25 cellular contexts compared by ENCODE assay signal in genomic region chr4:183609151-183609550, GRCh38.
"Had no signal": no experiment of that assay in that cellular context is flagged by ENCODE, and none has a peak within 500 bp of the region (broad histone marks: within the 10 kb centered on the region; RNA-seq: fewer than 3 reads in every experiment).

No MANE protein-coding gene starts in this region.

- H3K36me3 ChIP-seq: stomach, suprapubic skin, thoracic aorta, tibial artery, tibial nerve, transverse colon, upper lobe of left lung, upper lobe of right lung, uterus, vagina had no signal

- H3K4me1 ChIP-seq: stomach, tibial artery, transverse colon, uterus had no signal

- ATAC-seq: stimulated activated effector memory CD8-positive, alpha-beta T cell treated with anti-CD3 and anti-CD28 coated beads, Interleukin-12 subunit alpha, Interleukin-12 subunit beta, amount 100 ng/mL, for 72 hours; stimulated activated memory B cell treated with anti-CD40 and anti-IgM and Interleukin-4, amounts not matched to agents 10 μg/mL and 1 μg/mL and 100 μg/mL, for 72 hours; stimulated activated naive B cell treated with anti-CD40 and anti-IgM and Interleukin-4, amounts not matched to agents 10 μg/mL and 1 μg/mL and 100 μg/mL, for 72 hours; stimulated activated naive CD8-positive, alpha-beta T cell treated with anti-CD3 and anti-CD28 coated beads, Interleukin-15, amount 100 ng/mL, for 72 hours; stimulated activated naive CD8-positive, alpha-beta T cell treated with anti-CD3 and anti-CD28 coated beads, Interleukin-15, Interleukin-2, amounts not matched to agents 100 U/mL and 50 U/mL, for 24 hours; upper lobe of right lung had no signal

- DNase-seq: stimulated activated CD4-positive, alpha-beta T cell treated with anti-CD3 and anti-CD28 coated beads, Interleukin-2, amount 100 ng/mL, for 48 hours; stimulated activated CD4-positive, alpha-beta T cell treated with anti-CD3 and anti-CD28 coated beads, Interleukin-4, amount 100 ng/mL, for 1 hour; stimulated activated CD4-positive, alpha-beta T cell treated with anti-CD3 and anti-CD28 coated beads, Interleukin-4, amount 100 ng/mL, for 24 hours; stimulated activated CD4-positive, alpha-beta T cell treated with anti-CD3 and anti-CD28 coated beads, Interleukin-4, amount 100 ng/mL, for 4 hours; stimulated activated CD8-positive, alpha-beta memory T cell treated with anti-CD3 and anti-CD28 coated beads, Interleukin-4, amount 100 ng/mL, for 48 hours; stimulated activated naive B cell treated with anti-CD40 and anti-IgM and Interleukin-4, amounts not matched to agents 10 μg/mL and 1 μg/mL and 100 μg/mL, for 72 hours; stimulated activated naive CD4-positive, alpha-beta T cell; stimulated activated naive CD4-positive, alpha-beta T cell treated with Interleukin-2 at 50 U/mL for 16 hours; stimulated activated naive CD8-positive, alpha-beta T cell treated with anti-CD3 and anti-CD28 coated beads, Interleukin-15, amount 100 ng/mL, for 72 hours; stimulated activated naive CD8-positive, alpha-beta T cell treated with anti-CD3 and anti-CD28 coated beads, Interleukin-15, Interleukin-2, amounts not matched to agents 100 U/mL and 50 U/mL, for 24 hours; stomach; substantia nigra; testis; tibial artery; transverse colon; trophoblast cell; upper lobe of left lung; upper lobe of right lung; uterus had no signal

- H3K27me3 ChIP-seq: stomach, suprapubic skin, testis, tibial artery, tibial nerve, transverse colon, upper lobe of left lung, upper lobe of right lung, uterus, vagina had no signal

- H3K4me3 ChIP-seq: stomach, suprapubic skin, testis, thoracic aorta, tibial artery, tibial nerve, transverse colon, upper lobe of left lung, upper lobe of right lung, uterus, vagina had no signal

- H3K9me3 ChIP-seq: stomach, suprapubic skin, testis, thoracic aorta, tibial artery, tibial nerve, transverse colon, upper lobe of left lung, upper lobe of right lung, uterus, vagina had no signal

- H3K27ac ChIP-seq: stomach, thoracic aorta, tibial artery, transverse colon, upper lobe of right lung, uterus, vagina had no signal
